ENCODE assay signal across 1 cellular context in genomic region chr3:101642441-101642840, GRCh38.
A peak's percentile ranks its signal among the peaks of the same experiment; 100 is the strongest.
TF ChIP-seq lines count a peak whose summit lies in the region.

No MANE protein-coding gene starts in this region.

TF ChIP-seq in K562, 482 proteins besides CTCF, POLR2A, EP300 and RAD21 (continued from another document):
- TF ChIP-seq ZNF609 (CRISPR knock-in tag; IDR thresholded peaks at IDR 0.05; ENCODE audit: borderline replicate concordance) (no peak), ZKSCAN3 (CRISPR knock-in tag; IDR thresholded peaks at IDR 0.05) (no peak), EGR1 (conservative IDR thresholded peaks at IDR 0.05) (peak; percentile 74), MTA2 (IDR thresholded peaks at IDR 0.05; ENCODE audit: low read depth) (no peak), MEIS2 (IDR thresholded peaks at IDR 0.05; ENCODE audit: partially characterized antibody) (peak; percentile 11), ETV1 (tag; conservative IDR thresholded peaks at IDR 0.05; ENCODE audit: low read depth) (peak; percentile 64), CBX2 (IDR thresholded peaks at IDR 0.05; ENCODE audit: insufficient read depth, low read length, poor library complexity, severe bottlenecking) (no peak), ZEB2 (IDR thresholded peaks at IDR 0.05) (no peak), SPI1 (IDR thresholded peaks at IDR 0.05; ENCODE audit: borderline replicate concordance, low read depth, low read length) (0 out of 2 replicates have a peak, but pooled peaks have one; percentile 2)
- TF ChIP-seq, protein P1, sequence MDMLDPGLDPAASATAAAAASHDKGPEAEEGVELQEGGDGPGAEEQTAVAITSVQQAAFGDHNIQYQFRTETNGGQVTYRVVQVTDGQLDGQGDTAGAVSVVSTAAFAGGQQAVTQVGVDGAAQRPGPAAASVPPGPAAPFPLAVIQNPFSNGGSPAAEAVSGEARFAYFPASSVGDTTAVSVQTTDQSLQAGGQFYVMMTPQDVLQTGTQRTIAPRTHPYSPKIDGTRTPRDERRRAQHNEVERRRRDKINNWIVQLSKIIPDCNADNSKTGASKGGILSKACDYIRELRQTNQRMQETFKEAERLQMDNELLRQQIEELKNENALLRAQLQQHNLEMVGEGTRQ (CRISPR knock-in tag; IDR thresholded peaks at IDR 0.05): no peak
